In the genomic region with DNA sequence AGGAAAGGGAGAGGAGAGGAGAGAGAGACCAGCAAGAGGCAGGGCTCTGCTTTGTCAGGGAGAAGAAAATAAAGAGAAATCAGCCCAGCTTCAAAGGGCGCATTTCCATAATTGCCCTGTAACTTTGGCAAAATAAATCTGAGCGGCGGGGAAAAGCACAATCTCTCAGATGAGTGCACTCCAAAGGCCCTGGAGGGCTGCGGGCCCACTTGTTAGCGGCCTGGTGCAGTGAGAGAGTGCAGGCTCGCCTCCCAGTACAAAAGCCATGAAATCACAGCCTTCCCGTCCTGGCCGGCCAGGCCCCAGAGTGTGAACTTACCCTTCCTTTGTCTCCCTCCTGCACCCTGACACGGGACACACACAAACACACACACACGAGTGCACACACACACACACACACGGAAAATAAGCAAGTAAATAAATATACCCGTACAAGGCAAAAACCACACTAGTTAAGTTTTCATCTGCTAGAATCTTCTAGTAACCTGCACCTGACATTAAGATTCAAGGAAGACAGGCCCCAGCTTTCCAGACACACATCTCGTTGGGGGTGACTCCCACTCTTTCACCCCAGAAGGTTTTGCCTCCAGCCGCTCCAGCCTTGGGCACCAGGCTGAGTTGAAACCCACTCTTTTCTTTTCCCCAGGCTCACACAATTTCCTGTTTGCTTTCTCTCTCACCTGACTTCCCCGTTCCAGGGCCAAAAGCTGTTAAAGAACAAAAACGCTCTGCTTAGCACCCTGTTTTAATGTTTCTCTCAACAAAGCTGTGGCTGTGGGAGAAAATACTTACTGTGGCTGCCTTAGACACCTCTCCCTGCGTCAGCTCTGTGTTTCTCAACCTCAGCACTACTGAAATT, we compare ENCODE assay signal across 1 cellular context.
TF ChIP-seq lines count a peak whose summit lies in the region.

No MANE protein-coding gene starts in this region.

TF ChIP-seq in GM23338, 12 proteins besides CTCF, POLR2A, EP300 and RAD21 (continued from another document):
- TF ChIP-seq, protein P1, sequence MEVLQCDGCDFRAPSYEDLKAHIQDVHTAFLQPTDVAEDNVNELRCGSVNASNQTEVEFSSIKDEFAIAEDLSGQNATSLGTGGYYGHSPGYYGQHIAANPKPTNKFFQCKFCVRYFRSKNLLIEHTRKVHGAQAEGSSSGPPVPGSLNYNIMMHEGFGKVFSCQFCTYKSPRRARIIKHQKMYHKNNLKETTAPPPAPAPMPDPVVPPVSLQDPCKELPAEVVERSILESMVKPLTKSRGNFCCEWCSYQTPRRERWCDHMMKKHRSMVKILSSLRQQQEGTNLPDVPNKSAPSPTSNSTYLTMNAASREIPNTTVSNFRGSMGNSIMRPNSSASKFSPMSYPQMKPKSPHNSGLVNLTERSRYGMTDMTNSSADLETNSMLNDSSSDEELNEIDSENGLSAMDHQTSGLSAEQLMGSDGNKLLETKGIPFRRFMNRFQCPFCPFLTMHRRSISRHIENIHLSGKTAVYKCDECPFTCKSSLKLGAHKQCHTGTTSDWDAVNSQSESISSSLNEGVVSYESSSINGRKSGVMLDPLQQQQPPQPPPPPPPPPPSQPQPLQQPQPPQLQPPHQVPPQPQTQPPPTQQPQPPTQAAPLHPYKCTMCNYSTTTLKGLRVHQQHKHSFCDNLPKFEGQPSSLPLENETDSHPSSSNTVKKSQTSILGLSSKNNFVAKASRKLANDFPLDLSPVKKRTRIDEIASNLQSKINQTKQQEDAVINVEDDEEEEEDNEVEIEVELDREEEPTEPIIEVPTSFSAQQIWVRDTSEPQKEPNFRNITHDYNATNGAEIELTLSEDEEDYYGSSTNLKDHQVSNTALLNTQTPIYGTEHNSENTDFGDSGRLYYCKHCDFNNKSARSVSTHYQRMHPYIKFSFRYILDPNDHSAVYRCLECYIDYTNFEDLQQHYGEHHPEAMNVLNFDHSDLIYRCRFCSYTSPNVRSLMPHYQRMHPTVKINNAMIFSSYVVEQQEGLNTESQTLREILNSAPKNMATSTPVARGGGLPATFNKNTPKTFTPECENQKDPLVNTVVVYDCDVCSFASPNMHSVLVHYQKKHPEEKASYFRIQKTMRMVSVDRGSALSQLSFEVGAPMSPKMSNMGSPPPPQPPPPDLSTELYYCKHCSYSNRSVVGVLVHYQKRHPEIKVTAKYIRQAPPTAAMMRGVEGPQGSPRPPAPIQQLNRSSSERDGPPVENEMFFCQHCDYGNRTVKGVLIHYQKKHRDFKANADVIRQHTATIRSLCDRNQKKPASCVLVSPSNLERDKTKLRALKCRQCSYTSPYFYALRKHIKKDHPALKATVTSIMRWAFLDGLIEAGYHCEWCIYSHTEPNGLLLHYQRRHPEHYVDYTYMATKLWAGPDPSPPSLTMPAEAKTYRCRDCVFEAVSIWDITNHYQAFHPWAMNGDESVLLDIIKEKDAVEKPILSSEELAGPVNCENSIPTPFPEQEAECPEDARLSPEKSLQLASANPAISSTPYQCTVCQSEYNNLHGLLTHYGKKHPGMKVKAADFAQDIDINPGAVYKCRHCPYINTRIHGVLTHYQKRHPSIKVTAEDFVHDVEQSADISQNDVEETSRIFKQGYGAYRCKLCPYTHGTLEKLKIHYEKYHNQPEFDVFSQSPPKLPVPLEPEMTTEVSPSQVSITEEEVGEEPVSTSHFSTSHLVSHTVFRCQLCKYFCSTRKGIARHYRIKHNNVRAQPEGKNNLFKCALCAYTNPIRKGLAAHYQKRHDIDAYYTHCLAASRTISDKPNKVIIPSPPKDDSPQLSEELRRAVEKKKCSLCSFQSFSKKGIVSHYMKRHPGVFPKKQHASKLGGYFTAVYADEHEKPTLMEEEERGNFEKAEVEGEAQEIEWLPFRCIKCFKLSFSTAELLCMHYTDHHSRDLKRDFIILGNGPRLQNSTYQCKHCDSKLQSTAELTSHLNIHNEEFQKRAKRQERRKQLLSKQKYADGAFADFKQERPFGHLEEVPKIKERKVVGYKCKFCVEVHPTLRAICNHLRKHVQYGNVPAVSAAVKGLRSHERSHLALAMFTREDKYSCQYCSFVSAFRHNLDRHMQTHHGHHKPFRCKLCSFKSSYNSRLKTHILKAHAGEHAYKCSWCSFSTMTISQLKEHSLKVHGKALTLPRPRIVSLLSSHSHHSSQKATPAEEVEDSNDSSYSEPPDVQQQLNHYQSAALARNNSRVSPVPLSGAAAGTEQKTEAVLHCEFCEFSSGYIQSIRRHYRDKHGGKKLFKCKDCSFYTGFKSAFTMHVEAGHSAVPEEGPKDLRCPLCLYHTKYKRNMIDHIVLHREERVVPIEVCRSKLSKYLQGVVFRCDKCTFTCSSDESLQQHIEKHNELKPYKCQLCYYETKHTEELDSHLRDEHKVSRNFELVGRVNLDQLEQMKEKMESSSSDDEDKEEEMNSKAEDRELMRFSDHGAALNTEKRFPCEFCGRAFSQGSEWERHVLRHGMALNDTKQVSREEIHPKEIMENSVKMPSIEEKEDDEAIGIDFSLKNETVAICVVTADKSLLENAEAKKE (CRISPR knock-in tag; IDR thresholded peaks at IDR 0.05) = no peak
- TF ChIP-seq, protein P2, sequence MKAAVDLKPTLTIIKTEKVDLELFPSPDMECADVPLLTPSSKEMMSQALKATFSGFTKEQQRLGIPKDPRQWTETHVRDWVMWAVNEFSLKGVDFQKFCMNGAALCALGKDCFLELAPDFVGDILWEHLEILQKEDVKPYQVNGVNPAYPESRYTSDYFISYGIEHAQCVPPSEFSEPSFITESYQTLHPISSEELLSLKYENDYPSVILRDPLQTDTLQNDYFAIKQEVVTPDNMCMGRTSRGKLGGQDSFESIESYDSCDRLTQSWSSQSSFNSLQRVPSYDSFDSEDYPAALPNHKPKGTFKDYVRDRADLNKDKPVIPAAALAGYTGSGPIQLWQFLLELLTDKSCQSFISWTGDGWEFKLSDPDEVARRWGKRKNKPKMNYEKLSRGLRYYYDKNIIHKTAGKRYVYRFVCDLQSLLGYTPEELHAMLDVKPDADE (IDR thresholded peaks at IDR 0.05) = no peak
- no peak for TF ChIP-seq ZNF331 (CRISPR knock-in tag; IDR thresholded peaks at IDR 0.05; ENCODE audit: low read depth)
